24 cellular contexts compared by ENCODE assay signal in genomic region chr20:4439461-4439860, GRCh38.
A peak's percentile ranks its signal among the peaks of the same experiment; 100 is the strongest.
DNase-seq lines count a peak whose midpoint lies in the region; TF ChIP-seq lines count a peak whose summit lies in the region.
"Had no signal": no experiment of that assay in that cellular context is flagged by ENCODE, and none has a peak within 500 bp of the region (broad histone marks: within the 10 kb centered on the region; RNA-seq: fewer than 3 reads in every experiment).

No MANE protein-coding gene starts in this region.

- no peak overlapping the region for H3K4me3 ChIP-seq in coronary artery
- H3K4me3 ChIP-seq in WERI-Rb-1 (ENCODE audit: low read depth, low read length): no peak overlapping the region
- H3K4me3 ChIP-seq: A549, Peyer's patch, SK-N-MC had no signal

- peaks cover 5% of the 10 kb centered on the region for H3K9me3 ChIP-seq in WERI-Rb-1 (ENCODE audit: severe bottlenecking)
- H3K9me3 ChIP-seq: A549, BE2C, Peyer's patch had no signal

- DNase-seq in EH (ENCODE audit: low read depth) (peak; percentile 18), RPMI7951 (ENCODE audit: low read depth) (peak; percentile 73), fibroblast of gingiva (ENCODE audit: low read depth) (peak; percentile 25), coronary artery (ENCODE audit: low spot score) (no peak), glomerular visceral epithelial cell (ENCODE audit: extremely low spot score) (no peak), HT-29 (ENCODE audit: low spot score) (no peak), WERI-Rb-1 (no peak)
- DNase-seq: BE2C; CD8-positive, alpha-beta memory T cell; DMS 273 treated with DMSO at 0.1 percent for 48 hours; DMS79; GF-D8; GOT3; KG1; MM.1S; NCI-H2029; NCI-H446 treated with DMSO at 0.1 percent for 48 hours; NCI-H526; NCI-H82; OCI-M1; Peyer's patch; SIG-M5 had no signal

- TF ChIP-seq CTCF in coronary artery (IDR thresholded peaks at IDR 0.05) (no peak), WERI-Rb-1 (IDR thresholded peaks at IDR 0.05; ENCODE audit: low read depth, low read length) (no peak)

- H3K36me3 ChIP-seq in WERI-Rb-1: no peaks in the 10 kb centered on the region
- H3K36me3 ChIP-seq: BE2C, Peyer's patch had no signal

- H3K27me3 ChIP-seq in WERI-Rb-1 (ENCODE audit: insufficient read depth, low read depth, severe bottlenecking): no peaks in the 10 kb centered on the region
- H3K27me3 ChIP-seq: Peyer's patch had no signal

- H3K27ac ChIP-seq in coronary artery: no peak overlapping the region
- no peak overlapping the region for H3K27ac ChIP-seq in WERI-Rb-1
- H3K27ac ChIP-seq: A549, Peyer's patch, SK-N-MC had no signal

Comparison
In these comparisons a context has a peak if more than half of its experiments do, and no peak if none do; other contexts are left out.
1. DNase-seq: peak in EH (single experiment), RPMI7951 (single experiment) and fibroblast of gingiva (single experiment); none in coronary artery (single experiment), glomerular visceral epithelial cell (single experiment), HT-29 (single experiment) and WERI-Rb-1 (single experiment).